In genomic region chr9:81814404-81814793, GRCh38 we compare ENCODE assay signal across 17 cellular contexts.
A peak's percentile ranks its signal among the peaks of the same experiment; 100 is the strongest.
DNase-seq lines count a peak whose midpoint lies in the region; ATAC-seq and TF ChIP-seq lines count a peak whose summit lies in the region.
"Had no signal": no experiment of that assay in that cellular context is flagged by ENCODE, and none has a peak within 500 bp of the region (broad histone marks: within the 10 kb centered on the region; RNA-seq: fewer than 3 reads in every experiment).

No MANE protein-coding gene starts in this region.

- no peaks in the 10 kb centered on the region for H3K27me3 ChIP-seq in body of pancreas
- no peaks in the 10 kb centered on the region for H3K27me3 ChIP-seq in naive thymus-derived CD4-positive, alpha-beta T cell (ENCODE audit: control insufficient read depth in 2 of 2, insufficient read depth in 2 of 2, low read length in 2 of 2)
- H3K27me3 ChIP-seq: left lung had no signal

- DNase-seq in body of pancreas, result peak in 2 of 4 donors; percentile 27 to 35
- no peak for DNase-seq in naive thymus-derived CD4-positive, alpha-beta T cell
- no peak for DNase-seq in posterior vena cava (ENCODE audit: low spot score)
- DNase-seq in activated T-cell treated with anti-CD3 and anti-CD28 coated beads, Interleukin-2, amount 50 U/mL, for 1 hour, result no peak
- no peak for DNase-seq in stimulated activated CD4-positive, alpha-beta T cell treated with anti-CD3 and anti-CD28 coated beads, Interleukin-12 subunit alpha, Interleukin-12 subunit beta, amount 100 ng/mL, for 4 hours
- DNase-seq: activated CD4-positive, alpha-beta T cell treated with anti-CD3 and anti-CD28 coated beads for 1 hour; activated T-cell treated with anti-CD3 and anti-CD28 coated beads, Interleukin-2, amount 50 U/mL, for 4 hours; H9; left lung; right cardiac atrium; RPMI8226; stimulated activated CD4-positive, alpha-beta T cell treated with anti-CD3 and anti-CD28 coated beads, Interleukin-4, amount 100 ng/mL, for 24 hours had no signal

- no peak for TF ChIP-seq POLR2A in body of pancreas (IDR thresholded peaks at IDR 0.05)

- H3K4me1 ChIP-seq in body of pancreas, result peaks cover 17% of the 10 kb centered on the region
- H3K4me1 ChIP-seq in naive thymus-derived CD4-positive, alpha-beta T cell (ENCODE audit: control insufficient read depth in 2 of 2, insufficient read depth in 2 of 2, low read length in 2 of 2), result no peaks in the 10 kb centered on the region
- H3K4me1 ChIP-seq: left lung had no signal

- H3K4me1 Mint-ChIP-seq in naive thymus-derived CD4-positive, alpha-beta T cell, result peaks cover 8 to 21% (median 18%) of the 10 kb centered on the region in 7 donors

- H3K36me3 ChIP-seq in body of pancreas (replicated peaks in 1 of 2; ENCODE audit: insufficient read depth in 1 of 2, low read depth in 2 of 2), result no peaks in the 10 kb centered on the region
- H3K36me3 ChIP-seq in naive thymus-derived CD4-positive, alpha-beta T cell (ENCODE audit: control insufficient read depth in 2 of 3, insufficient read depth in 3 of 3, low read length in 3 of 3), result no peaks in the 10 kb centered on the region
- H3K36me3 ChIP-seq: left lung had no signal

- no peaks in the 10 kb centered on the region for H3K9me3 ChIP-seq in body of pancreas
- H3K9me3 ChIP-seq in naive thymus-derived CD4-positive, alpha-beta T cell (ENCODE audit: control insufficient read depth in 2 of 3, low read length in 3 of 3), result no peaks in the 10 kb centered on the region
- H3K9me3 ChIP-seq: left lung had no signal

- H3K9me3 Mint-ChIP-seq in naive thymus-derived CD4-positive, alpha-beta T cell, result peaks cover 0 to 3% (median 0%) of the 10 kb centered on the region in 11 donors
- H3K9me3 Mint-ChIP-seq: activated T-cell treated with anti-CD3 and anti-CD28 coated beads, Interleukin-2, amount 50 U/mL, for 4 hours had no signal

- H3K27ac ChIP-seq in C4-2B (peak overlapping the region; percentile 62; the same call in 1 of the 2 replicates), body of pancreas (peak overlapping the region in 3 of 4 donors; percentile 5 to 54 (median 37))
- H3K27ac ChIP-seq in naive thymus-derived CD4-positive, alpha-beta T cell (ENCODE audit: low read depth, low read length), result no peak overlapping the region
- H3K27ac ChIP-seq: left lung had no signal

- ATAC-seq in HG02938 (IDR thresholded peaks at IDR 0.05; ENCODE audit: unreplicated experiment), result peak; percentile 4
- peak; percentile 81 for ATAC-seq in body of pancreas
- ATAC-seq in naive thymus-derived CD4-positive, alpha-beta T cell, result no peak
- ATAC-seq in HG03460 (IDR thresholded peaks at IDR 0.05; ENCODE audit: unreplicated experiment), result no peak
- ATAC-seq: activated T-cell treated with anti-CD3 and anti-CD28 coated beads, Interleukin-2, amount 50 U/mL, for 4 hours; left lung had no signal

- TF ChIP-seq CTCF in C4-2B (conservative IDR thresholded peaks at IDR 0.05) (no peak), body of pancreas (IDR thresholded peaks at IDR 0.05) (no peak)

- H3K27me3 Mint-ChIP-seq in naive thymus-derived CD4-positive, alpha-beta T cell, result no peaks in the 10 kb centered on the region
- H3K27me3 Mint-ChIP-seq: naive thymus-derived CD8-positive, alpha-beta T cell had no signal

- H3K4me3 ChIP-seq in body of pancreas, result no peak overlapping the region
- H3K4me3 ChIP-seq in naive thymus-derived CD4-positive, alpha-beta T cell (ENCODE audit: low read length), result no peak overlapping the region
- H3K4me3 ChIP-seq: left lung had no signal

- peak overlapping the region in 5 of 9 donors; percentile 11 to 48 (median 23) for H3K27ac Mint-ChIP-seq in naive thymus-derived CD4-positive, alpha-beta T cell

- H3K4me3 Mint-ChIP-seq in naive thymus-derived CD4-positive, alpha-beta T cell, result peak overlapping the region in 1 of 10 donors; percentile 38
- H3K4me3 Mint-ChIP-seq: activated T-cell treated with anti-CD3 and anti-CD28 coated beads, Interleukin-2, amount 50 U/mL, for 4 hours; H9; T-helper 1 cell treated with Interleukin-12 subunit alpha and Interleukin-12 subunit beta and Interleukin-4 antibody, amounts not matched to agents 30 μg/mL and 1 μg/mL, for 36 hours had no signal

- POLR2A ChIA-PET in naive thymus-derived CD4-positive, alpha-beta T cell (lab: Charles Lee), result no interaction called here

- intact Hi-C loops in body of pancreas (cut with DNase I) (no loop called here), posterior vena cava (cut with DNase I) (no loop called here)
- intact Hi-C loops in naive thymus-derived CD4-positive, alpha-beta T cell (cut with micrococcal nuclease), result no loop called here

- H3K36me3 Mint-ChIP-seq in naive thymus-derived CD4-positive, alpha-beta T cell, result no peaks in the 10 kb centered on the region
- H3K36me3 Mint-ChIP-seq: naive thymus-derived CD8-positive, alpha-beta T cell had no signal

- CTCF ChIA-PET in naive thymus-derived CD4-positive, alpha-beta T cell (lab: Charles Lee), result no interaction called here

Comparison
In these comparisons a context has a peak if more than half of its experiments do, and no peak if none do; other contexts are left out.
1. ATAC-seq: peak in HG02938 (single experiment) and body of pancreas (single experiment); none in naive thymus-derived CD4-positive, alpha-beta T cell (single experiment) and HG03460 (single experiment).